ENCODE assay signal across 11 cellular contexts in genomic region chr2:186466743-186467142, GRCh38.
"Had no signal": no experiment of that assay in that cellular context is flagged by ENCODE, and none has a peak within 500 bp of the region (broad histone marks: within the 10 kb centered on the region; RNA-seq: fewer than 3 reads in every experiment).

No MANE protein-coding gene starts in this region.

- ATAC-seq: GM23338, HCT116 had no signal

- H2AFZ ChIP-seq: GM23248, GM23338 had no signal

- DNase-seq: GM23248, GOT3, H7, H9, HCEC 1CT, HFFc6 had no signal

- H3K4me1 ChIP-seq: HAP-1 had no signal

- H3K4me2 ChIP-seq: GM23338 had no signal

- H3K9me3 ChIP-seq: HAP-1 had no signal

- FAIRE-seq: H1, H54 had no signal

- H3K9ac ChIP-seq: GM23248 had no signal

- H3K4me3 ChIP-seq: GM23248, GM23338, HAP-1 had no signal

- H3K27ac ChIP-seq: GM23248 had no signal

- H3K36me3 ChIP-seq: HAP-1 had no signal
